ENCODE assay signal across 18 cellular contexts in the genomic region with DNA sequence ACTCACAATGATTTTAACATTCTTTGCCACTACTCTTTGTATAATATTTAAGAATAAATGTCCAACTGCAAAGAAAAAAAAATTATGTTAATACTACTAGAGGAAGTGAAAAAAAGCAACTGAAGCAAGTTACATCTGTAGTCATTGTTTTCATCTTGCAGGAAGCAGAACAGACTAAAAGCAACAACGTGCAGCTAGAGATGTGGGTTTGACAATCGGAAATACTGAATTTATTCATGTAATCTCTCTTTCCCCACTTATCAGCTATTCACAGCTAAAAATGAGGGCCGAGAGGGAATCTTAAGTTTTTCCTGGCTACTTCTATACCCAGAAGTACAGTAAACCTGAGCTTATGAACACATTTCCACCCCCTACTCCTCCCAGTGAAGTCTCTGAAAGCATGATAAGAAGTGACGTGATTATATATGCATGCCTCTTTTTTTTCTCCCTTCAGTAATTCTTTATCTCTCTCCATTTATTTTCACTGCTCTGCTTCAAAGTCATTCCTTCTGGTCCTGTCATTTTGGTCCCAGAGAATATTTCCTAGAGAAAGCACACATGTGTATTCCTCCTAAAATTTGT.
DNase-seq lines count a peak whose midpoint lies in the region; ATAC-seq, FAIRE-seq and TF ChIP-seq lines count a peak whose summit lies in the region.
"Had no signal": no experiment of that assay in that cellular context is flagged by ENCODE, and none has a peak within 500 bp of the region (broad histone marks: within the 10 kb centered on the region; RNA-seq: fewer than 3 reads in every experiment).

No MANE protein-coding gene starts in this region.

- H3K27me3 Mint-ChIP-seq in T-helper 2 cell treated with Interferon-gamma antibody and Interleukin-4, amounts not matched to agents 5 μg/mL and 100 μg/mL, for 36 hours (ENCODE audit: low read depth), result peaks cover 30% of the 10 kb centered on the region
- H3K27me3 Mint-ChIP-seq in endothelial cell (ENCODE audit: unreplicated experiment), result no peaks in the 10 kb centered on the region
- peaks cover 20 to 30% of the 10 kb centered on the region in 2 donors for H3K27me3 Mint-ChIP-seq in natural killer cell treated with Interleukin-12 subunit alpha and Interleukin-12 subunit beta and Interleukin-15 and Interleukin-18, amount 100 ng/mL, for 72 hours

- BruUV-seq in HepG2 (replicated peaks; lab: Mats Ljungman, UMichigan), result no TSS peak

- H3K36me3 Mint-ChIP-seq in T-helper 2 cell treated with Interferon-gamma antibody and Interleukin-4, amounts not matched to agents 5 μg/mL and 100 μg/mL, for 36 hours (ENCODE audit: low read depth), result no peaks in the 10 kb centered on the region
- peaks cover 18% of the 10 kb centered on the region for H3K36me3 Mint-ChIP-seq in endothelial cell (ENCODE audit: low read depth, unreplicated experiment)
- H3K36me3 Mint-ChIP-seq in natural killer cell treated with Interleukin-12 subunit alpha and Interleukin-12 subunit beta and Interleukin-15 and Interleukin-18, amount 100 ng/mL, for 72 hours, result no peaks in the 10 kb centered on the region

- no peak for FAIRE-seq in HepG2 (lab: Jason Lieb, UNC)
- FAIRE-seq: GM18507, GM19239 had no signal

- no peak for TF ChIP-seq RAD21 in HepG2 (CRISPR knock-in tag; IDR thresholded peaks at IDR 0.05)

- no peak overlapping the region for H3K4me2 ChIP-seq in HepG2 (ENCODE audit: low read depth, low read length)
- H3K4me2 ChIP-seq: KMS-11 had no signal

- TF ChIP-seq POLR2A in right lobe of liver (IDR thresholded peaks at IDR 0.05) (no peak), HepG2 (IDR thresholded peaks at IDR 0.05; ENCODE audit: insufficient read depth in 1 of 2, low read depth in 2 of 2, low read length in 2 of 2) (no peak)

- H3K4me1 Mint-ChIP-seq in T-helper 2 cell treated with Interferon-gamma antibody and Interleukin-4, amounts not matched to agents 5 μg/mL and 100 μg/mL, for 36 hours (ENCODE audit: low read depth), result peaks cover 42% of the 10 kb centered on the region
- H3K4me1 Mint-ChIP-seq in endothelial cell (ENCODE audit: unreplicated experiment), result peaks cover 45% of the 10 kb centered on the region
- peaks cover 3 to 9% of the 10 kb centered on the region in 2 donors for H3K4me1 Mint-ChIP-seq in natural killer cell treated with Interleukin-12 subunit alpha and Interleukin-12 subunit beta and Interleukin-15 and Interleukin-18, amount 100 ng/mL, for 72 hours (ENCODE audit: low read depth in 2 of 2)

- H3K9me3 ChIP-seq in right lobe of liver (no peaks in the 10 kb centered on the region), HepG2 (ENCODE audit: low read length) (no peaks in the 10 kb centered on the region)
- H3K9me3 ChIP-seq: gastroesophageal sphincter, psoas muscle had no signal

- peak overlapping the region; percentile 62 for H3K27ac Mint-ChIP-seq in T-helper 2 cell treated with Interferon-gamma antibody and Interleukin-4, amounts not matched to agents 5 μg/mL and 100 μg/mL, for 36 hours
- peak overlapping the region; percentile 70 for H3K27ac Mint-ChIP-seq in endothelial cell (ENCODE audit: unreplicated experiment)
- no peak overlapping the region for H3K27ac Mint-ChIP-seq in natural killer cell treated with Interleukin-12 subunit alpha and Interleukin-12 subunit beta and Interleukin-15 and Interleukin-18, amount 100 ng/mL, for 72 hours
- H3K27ac Mint-ChIP-seq: HFFc6 had no signal

- CTCF ChIA-PET in HepG2 (lab: Yijun Ruan, JAX; ENCODE audit: low intra/inter-chr PET ratio, low total read pairs), result no interaction called here

- in situ Hi-C loops in HepG2 (cut with HindIII; ENCODE audit: extremely low pct_ligation_motif_present, low pct_unique_long_range_greater_than_20kb), result no loop called here

- no peaks in the 10 kb centered on the region for H3K9me3 Mint-ChIP-seq in T-helper 2 cell treated with Interferon-gamma antibody and Interleukin-4, amounts not matched to agents 5 μg/mL and 100 μg/mL, for 36 hours
- no peaks in the 10 kb centered on the region for H3K9me3 Mint-ChIP-seq in endothelial cell (ENCODE audit: unreplicated experiment)
- no peaks in the 10 kb centered on the region for H3K9me3 Mint-ChIP-seq in natural killer cell treated with Interleukin-12 subunit alpha and Interleukin-12 subunit beta and Interleukin-15 and Interleukin-18, amount 100 ng/mL, for 72 hours
- H3K9me3 Mint-ChIP-seq: HFFc6 had no signal

- no peaks in the 10 kb centered on the region for H3K36me3 ChIP-seq in right lobe of liver
- no peaks in the 10 kb centered on the region for H3K36me3 ChIP-seq in HepG2 (replicated peaks in 1 of 2; ENCODE audit: control insufficient read depth in 1 of 2, insufficient read depth in 2 of 2, low read length in 2 of 2)

- H3K79me2 ChIP-seq in HepG2 (ENCODE audit: insufficient read depth, low read length), result no peaks in the 10 kb centered on the region

- 25% methylated on average over 4 of the region's 4 CpGs for WGBS in right lobe of liver (ENCODE audit: insufficient coverage, low coverage, low lambda C conversion rate, missing lambda C conversion rate)
- WGBS in HepG2 (ENCODE audit: low lambda C conversion rate), result 4% methylated on average over 4 of the region's 4 CpGs

- POLR2A ChIA-PET in HepG2 (lab: Yijun Ruan, JAX), result no interaction called here

- H4K20me1 ChIP-seq in HepG2 (ENCODE audit: insufficient read depth, low read length), result no peaks in the 10 kb centered on the region

- TF ChIP-seq EP300 in HepG2 (IDR thresholded peaks at IDR 0.05; ENCODE audit: low read depth in 2 of 2, low read length in 2 of 2) (no peak), HepG2 (CRISPR knock-in tag; IDR thresholded peaks at IDR 0.05; ENCODE audit: borderline replicate concordance) (no peak)

- TF ChIP-seq CTCF in right lobe of liver (IDR thresholded peaks at IDR 0.05), result no peak
- TF ChIP-seq CTCF in HepG2 (CRISPR knock-in tag; IDR thresholded peaks at IDR 0.05), result no peak
- no peak for TF ChIP-seq CTCF in endothelial cell (IDR thresholded peaks at IDR 0.05; ENCODE audit: unreplicated experiment)

- ATAC-seq in right lobe of liver, result peak; percentile 31 to 64 (median 46)
- ATAC-seq in HepG2, result no peak
- ATAC-seq in GM21723 (IDR thresholded peaks at IDR 0.05; ENCODE audit: unreplicated experiment), result no peak
- ATAC-seq in natural killer cell treated with Interleukin-12 subunit alpha and Interleukin-12 subunit beta and Interleukin-15 and Interleukin-18, amount 100 ng/mL, for 72 hours, result no peak
- ATAC-seq: gastroesophageal sphincter, psoas muscle had no signal

- H3K4me3 Mint-ChIP-seq in T-helper 2 cell treated with Interferon-gamma antibody and Interleukin-4, amounts not matched to agents 5 μg/mL and 100 μg/mL, for 36 hours, result peak overlapping the region; percentile 68
- no peak overlapping the region for H3K4me3 Mint-ChIP-seq in endothelial cell (ENCODE audit: unreplicated experiment)
- H3K4me3 Mint-ChIP-seq in natural killer cell treated with Interleukin-12 subunit alpha and Interleukin-12 subunit beta and Interleukin-15 and Interleukin-18, amount 100 ng/mL, for 72 hours, result no peak overlapping the region
- H3K4me3 Mint-ChIP-seq: HFFc6 had no signal

- no peaks in the 10 kb centered on the region for H3K27me3 ChIP-seq in right lobe of liver
- no peaks in the 10 kb centered on the region for H3K27me3 ChIP-seq in HepG2 (ENCODE audit: control insufficient read depth in 1 of 2, insufficient read depth in 2 of 2, low read length in 2 of 2)
- H3K27me3 ChIP-seq: gastroesophageal sphincter had no signal

- no peak overlapping the region for H3K9ac ChIP-seq in HepG2 (ENCODE audit: insufficient read depth, low read depth, low read length)
- H3K9ac ChIP-seq: KMS-11 had no signal

- H2AFZ ChIP-seq in HepG2 (ENCODE audit: low read length), result no peak overlapping the region

- no peaks in the 10 kb centered on the region for H3K4me1 ChIP-seq in right lobe of liver
- H3K4me1 ChIP-seq in HepG2 (ENCODE audit: insufficient read depth, low read length), result no peaks in the 10 kb centered on the region
- H3K4me1 ChIP-seq: psoas muscle had no signal

- H3K4me3 ChIP-seq in right lobe of liver (no peak overlapping the region), HepG2 (replicated peaks in 1 of 3; ENCODE audit: insufficient read depth in 1 of 3, low read depth in 2 of 3, low read length in 3 of 3) (no peak overlapping the region)
- H3K4me3 ChIP-seq: gastroesophageal sphincter, psoas muscle had no signal

- DNase-seq in right lobe of liver (no peak), HepG2 (ENCODE audit: low spot score) (no peak), endothelial cell (ENCODE audit: low spot score) (no peak), NCI-H2227 (lab: John Stamatoyannopoulos, UW; ENCODE audit: unreplicated experiment) (no peak), NCI-H2029 treated with DMSO at 0.1 percent for 48 hours (lab: John Stamatoyannopoulos, UW) (no peak)
- DNase-seq in T-helper 2 cell treated with Interferon-gamma antibody and Interleukin-4, amounts not matched to agents 5 μg/mL and 100 μg/mL, for 36 hours (ENCODE audit: low spot score), result no peak
- DNase-seq in natural killer cell treated with Interleukin-12 subunit alpha and Interleukin-12 subunit beta and Interleukin-15 and Interleukin-18, amount 100 ng/mL, for 72 hours (ENCODE audit: low spot score), result no peak
- DNase-seq: anterior cingulate cortex, DMS 273 treated with DMSO at 0.1 percent for 48 hours, HFFc6, NCI-H1417, NCI-H226, psoas muscle had no signal

- intact Hi-C loops in right lobe of liver (cut with DNase I) (no loop called here), HepG2 (cut with micrococcal nuclease; ENCODE audit: unreplicated experiment) (no loop called here)

- H3K27ac ChIP-seq in right lobe of liver, result no peak overlapping the region
- no peak overlapping the region for H3K27ac ChIP-seq in HepG2 (ENCODE audit: extremely low read length, insufficient read depth, low read length)
- H3K27ac ChIP-seq: gastroesophageal sphincter, KMS-11, psoas muscle had no signal

TF ChIP-seq in HepG2, 621 proteins besides CTCF, POLR2A, EP300 and RAD21 (continues in another document):
- TF ChIP-seq TBP (CRISPR knock-in tag; IDR thresholded peaks at IDR 0.05) (no peak), PPARG (CRISPR knock-in tag; conservative IDR thresholded peaks at IDR 0.05) (no peak), ZNF234 (CRISPR knock-in tag; conservative IDR thresholded peaks at IDR 0.05) (no peak), ATF7 (IDR thresholded peaks at IDR 0.05) (no peak), ATF7 (CRISPR knock-in tag; IDR thresholded peaks at IDR 0.05) (no peak)
- TF ChIP-seq, protein P1, sequence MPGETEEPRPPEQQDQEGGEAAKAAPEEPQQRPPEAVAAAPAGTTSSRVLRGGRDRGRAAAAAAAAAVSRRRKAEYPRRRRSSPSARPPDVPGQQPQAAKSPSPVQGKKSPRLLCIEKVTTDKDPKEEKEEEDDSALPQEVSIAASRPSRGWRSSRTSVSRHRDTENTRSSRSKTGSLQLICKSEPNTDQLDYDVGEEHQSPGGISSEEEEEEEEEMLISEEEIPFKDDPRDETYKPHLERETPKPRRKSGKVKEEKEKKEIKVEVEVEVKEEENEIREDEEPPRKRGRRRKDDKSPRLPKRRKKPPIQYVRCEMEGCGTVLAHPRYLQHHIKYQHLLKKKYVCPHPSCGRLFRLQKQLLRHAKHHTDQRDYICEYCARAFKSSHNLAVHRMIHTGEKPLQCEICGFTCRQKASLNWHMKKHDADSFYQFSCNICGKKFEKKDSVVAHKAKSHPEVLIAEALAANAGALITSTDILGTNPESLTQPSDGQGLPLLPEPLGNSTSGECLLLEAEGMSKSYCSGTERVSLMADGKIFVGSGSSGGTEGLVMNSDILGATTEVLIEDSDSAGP (CRISPR knock-in tag; IDR thresholded peaks at IDR 0.05; ENCODE audit: borderline replicate concordance), result no peak

Comparison
In these comparisons a context has a peak if more than half of its experiments do, and no peak if none do; other contexts are left out.
1. ATAC-seq: peak in right lobe of liver (4 of 4); none in HepG2 (single experiment), GM21723 (single experiment) and natural killer cell treated with Interleukin-12 subunit alpha and Interleukin-12 subunit beta and Interleukin-15 and Interleukin-18, amount 100 ng/mL, for 72 hours (0 of 2).
2. H3K27ac Mint-ChIP-seq: peak in T-helper 2 cell treated with Interferon-gamma antibody and Interleukin-4, amounts not matched to agents 5 μg/mL and 100 μg/mL, for 36 hours (single experiment) and endothelial cell (single experiment); none in natural killer cell treated with Interleukin-12 subunit alpha and Interleukin-12 subunit beta and Interleukin-15 and Interleukin-18, amount 100 ng/mL, for 72 hours (0 of 2).